ENCODE assay signal across 15 cellular contexts in genomic region chr20:57919059-57919458, GRCh38.
DNase-seq lines count a peak whose midpoint lies in the region; ATAC-seq, FAIRE-seq and TF ChIP-seq lines count a peak whose summit lies in the region.
"Had no signal": no experiment of that assay in that cellular context is flagged by ENCODE, and none has a peak within 500 bp of the region (broad histone marks: within the 10 kb centered on the region; RNA-seq: fewer than 3 reads in every experiment).

No MANE protein-coding gene starts in this region.

- H3K9ac ChIP-seq in HepG2 (ENCODE audit: insufficient read depth, low read depth, low read length), result no peak overlapping the region
- no peak overlapping the region for H3K9ac ChIP-seq in colonic mucosa (ENCODE audit: low read depth in 2 of 2, low read length in 2 of 2)
- H3K9ac ChIP-seq: BLaER1 had no signal

- POLR2A ChIA-PET in HepG2 (lab: Yijun Ruan, JAX), result no interaction called here

- no peaks in the 10 kb centered on the region for H4K20me1 ChIP-seq in HepG2 (ENCODE audit: insufficient read depth, low read length)
- H4K20me1 ChIP-seq: BLaER1 had no signal

- TF ChIP-seq POLR2A in HepG2 (IDR thresholded peaks at IDR 0.05; ENCODE audit: insufficient read depth in 1 of 2, low read depth in 2 of 2, low read length in 2 of 2) (no peak), right lobe of liver (IDR thresholded peaks at IDR 0.05) (no peak), transverse colon (IDR thresholded peaks at IDR 0.05) (no peak)

- H3K36me3 ChIP-seq in HepG2 (replicated peaks in 1 of 2; ENCODE audit: control insufficient read depth in 1 of 2, insufficient read depth in 2 of 2, low read length in 2 of 2), result no peaks in the 10 kb centered on the region
- H3K36me3 ChIP-seq in right lobe of liver, result no peaks in the 10 kb centered on the region
- no peaks in the 10 kb centered on the region for H3K36me3 ChIP-seq in colonic mucosa
- H3K36me3 ChIP-seq in mucosa of descending colon (ENCODE audit: low read depth), result no peaks in the 10 kb centered on the region
- H3K36me3 ChIP-seq in transverse colon, result no peaks in the 10 kb centered on the region
- H3K36me3 ChIP-seq in right atrium auricular region, result no peaks in the 10 kb centered on the region
- H3K36me3 ChIP-seq: BLaER1, HAP-1 had no signal

- H3K9me3 ChIP-seq in HepG2 (ENCODE audit: low read length) (no peaks in the 10 kb centered on the region), right lobe of liver (no peaks in the 10 kb centered on the region), colonic mucosa (no peaks in the 10 kb centered on the region), mucosa of descending colon (no peaks in the 10 kb centered on the region), transverse colon (no peaks in the 10 kb centered on the region), right atrium auricular region (no peaks in the 10 kb centered on the region)
- H3K9me3 ChIP-seq: BLaER1, HAP-1 had no signal

- no peak overlapping the region for H3K4me2 ChIP-seq in HepG2 (ENCODE audit: low read depth, low read length)
- H3K4me2 ChIP-seq: BLaER1 had no signal

- CTCF ChIA-PET in HepG2 (lab: Yijun Ruan, JAX; ENCODE audit: low intra/inter-chr PET ratio, low total read pairs), result no interaction called here

- intact Hi-C loops in HepG2 (cut with micrococcal nuclease; ENCODE audit: unreplicated experiment) (no loop called here), right lobe of liver (cut with DNase I) (no loop called here), colonic mucosa (cut with DNase I) (no loop called here), mucosa of descending colon (cut with DNase I, micrococcal nuclease) (no loop called here), transverse colon (cut with DNase I; ENCODE audit: low total_unique reads) (no loop called here)

- H3K27ac ChIP-seq in HepG2 (ENCODE audit: extremely low read length, insufficient read depth, low read length) (no peak overlapping the region), right lobe of liver (no peak overlapping the region), colonic mucosa (no peak overlapping the region), transverse colon (no peak overlapping the region), right atrium auricular region (no peak overlapping the region)
- H3K27ac ChIP-seq: BLaER1 had no signal

- H2AFZ ChIP-seq in HepG2 (ENCODE audit: low read length), result no peak overlapping the region

- FAIRE-seq in HepG2 (lab: Jason Lieb, UNC), result no peak
- FAIRE-seq: H1 had no signal

- no peak for TF ChIP-seq RAD21 in HepG2 (CRISPR knock-in tag; IDR thresholded peaks at IDR 0.05)

- H3K79me2 ChIP-seq in HepG2 (ENCODE audit: insufficient read depth, low read length), result no peaks in the 10 kb centered on the region

- TF ChIP-seq EP300 in HepG2 (IDR thresholded peaks at IDR 0.05; ENCODE audit: low read depth in 2 of 2, low read length in 2 of 2) (no peak), HepG2 (CRISPR knock-in tag; IDR thresholded peaks at IDR 0.05; ENCODE audit: borderline replicate concordance) (no peak), transverse colon (IDR thresholded peaks at IDR 0.05; ENCODE audit: low read depth) (no peak)

- no peak for DNase-seq in HepG2 (ENCODE audit: low spot score)
- no peak for DNase-seq in right lobe of liver
- peak; percentile 71 for DNase-seq in colonic mucosa
- peak in 2 of 3 donors; percentile 54 to 63 for DNase-seq in mucosa of descending colon
- DNase-seq in transverse colon, result peak; percentile 62
- no peak for DNase-seq in COLO668 (lab: John Stamatoyannopoulos, UW; ENCODE audit: unreplicated experiment)
- no peak for DNase-seq in right atrium auricular region (ENCODE audit: low spot score)
- DNase-seq: 8988T; AML-193; CD8-positive, alpha-beta memory T cell; DMS53 had no signal

- 2% methylated on average over 3 of the region's 3 CpGs for WGBS in HepG2 (ENCODE audit: low lambda C conversion rate)
- WGBS in right lobe of liver (ENCODE audit: insufficient coverage, low coverage, low lambda C conversion rate, missing lambda C conversion rate), result 57% methylated on average over 1 of the region's 3 CpGs
- WGBS in transverse colon (ENCODE audit: low coverage in 1 of 2), 2 donors, result 40% methylated on average over 3 of the region's 3 CpGs; no CpG with 5 or more reads in 1 of the 2 donors

- no TSS peak for BruUV-seq in HepG2 (replicated peaks; lab: Mats Ljungman, UMichigan)

- H3K4me1 ChIP-seq in HepG2 (ENCODE audit: insufficient read depth, low read length) (no peaks in the 10 kb centered on the region), right lobe of liver (no peaks in the 10 kb centered on the region), colonic mucosa (no peaks in the 10 kb centered on the region), mucosa of descending colon (ENCODE audit: low read depth) (no peaks in the 10 kb centered on the region), transverse colon (peaks cover 0 to 9% (median 6%) of the 10 kb centered on the region in 4 donors), right atrium auricular region (no peaks in the 10 kb centered on the region)
- H3K4me1 ChIP-seq: BLaER1, HAP-1 had no signal

- H3K4me3 ChIP-seq in HepG2 (replicated peaks in 1 of 3; ENCODE audit: insufficient read depth in 1 of 3, low read depth in 2 of 3, low read length in 3 of 3), result no peak overlapping the region
- H3K4me3 ChIP-seq in right lobe of liver, result no peak overlapping the region
- H3K4me3 ChIP-seq in colonic mucosa, result no peak overlapping the region
- H3K4me3 ChIP-seq in mucosa of descending colon, result no peak overlapping the region
- no peak overlapping the region for H3K4me3 ChIP-seq in transverse colon
- H3K4me3 ChIP-seq in right atrium auricular region, result no peak overlapping the region
- H3K4me3 ChIP-seq: BLaER1, HAP-1 had no signal

- in situ Hi-C loops in HepG2 (cut with HindIII; ENCODE audit: extremely low pct_ligation_motif_present, low pct_unique_long_range_greater_than_20kb) (no loop called here), transverse colon (cut with MboI; ENCODE audit: low pct_ligation_motif_present in 1 of 4, low pct_unique_long_range_greater_than_20kb in 1 of 4, low sequenced_read_pairs in 3 of 4) (no loop called here)

- no peak for TF ChIP-seq CTCF in HepG2 (CRISPR knock-in tag; IDR thresholded peaks at IDR 0.05)
- no peak for TF ChIP-seq CTCF in right lobe of liver (IDR thresholded peaks at IDR 0.05)
- no peak for TF ChIP-seq CTCF in colonic mucosa (IDR thresholded peaks at IDR 0.05)
- no peak for TF ChIP-seq CTCF in mucosa of descending colon (IDR thresholded peaks at IDR 0.05)
- TF ChIP-seq CTCF in transverse colon (IDR thresholded peaks at IDR 0.05), result no peak
- TF ChIP-seq CTCF in right atrium auricular region (IDR thresholded peaks at IDR 0.05), result no peak

- no peak for ATAC-seq in HepG2
- ATAC-seq in right lobe of liver, result no peak
- ATAC-seq in mucosa of descending colon, result peak; percentile 93
- ATAC-seq in HG02571 (IDR thresholded peaks at IDR 0.05; ENCODE audit: unreplicated experiment), result no peak

- H3K27me3 ChIP-seq in HepG2 (ENCODE audit: control insufficient read depth in 1 of 2, insufficient read depth in 2 of 2, low read length in 2 of 2) (peaks cover 3 to 8% of the 10 kb centered on the region in 2 experiments; a peak in 1 of 5 replicates), right lobe of liver (no peaks in the 10 kb centered on the region), colonic mucosa (no peaks in the 10 kb centered on the region), transverse colon (no peaks in the 10 kb centered on the region), right atrium auricular region (no peaks in the 10 kb centered on the region)
- H3K27me3 ChIP-seq: BLaER1 had no signal

TF ChIP-seq in HepG2, 621 proteins besides CTCF, POLR2A, EP300 and RAD21:
- peak; percentile 24; the same call in 1 of the 2 replicates for TF ChIP-seq TFAP4 (IDR thresholded peaks at IDR 0.05; ENCODE audit: borderline replicate concordance, low read depth)
- no peak for TF ChIP-seq HCFC1 (IDR thresholded peaks at IDR 0.05; ENCODE audit: low read depth, low read length)

Comparison
In these comparisons a context has a peak if more than half of its experiments do, and no peak if none do; other contexts are left out.
1. DNase-seq: peak in colonic mucosa (single experiment), mucosa of descending colon (2 of 3) and transverse colon (single experiment); none in HepG2 (single experiment), right lobe of liver (0 of 3), COLO668 (single experiment) and right atrium auricular region (single experiment).